Comparison of ENCODE assay signal across 8 cellular contexts in genomic region chr18:58529714-58530354, GRCh38.
DNase-seq lines count a peak whose midpoint lies in the region; ATAC-seq and TF ChIP-seq lines count a peak whose summit lies in the region.

No MANE protein-coding gene starts in this region.

- peak overlapping the region in 1 of 4 donors; percentile 2 for H3K4me3 ChIP-seq in adrenal gland

- peak; percentile 44 for DNase-seq in A172 (ENCODE audit: low spot score)
- peak; percentile 49 for DNase-seq in GM13977 (ENCODE audit: low spot score)
- peak; percentile 89 for DNase-seq in NAMALWA (ENCODE audit: low spot score)
- peak; percentile 26 to 55 (median 53) for DNase-seq in T-helper 2 cell
- DNase-seq in adrenal gland: peak; percentile 46 to 86 (median 65)
- peak; percentile 44 for DNase-seq in hepatic stellate cell (ENCODE audit: low spot score)
- peak; percentile 54 to 65 for DNase-seq in stimulated activated CD4-positive, alpha-beta T cell treated with anti-CD3 and anti-CD28 coated beads, Interleukin-1b, Interleukin-23, amount 100 ng/mL, for 4 hours (ENCODE audit: low read depth in 2 of 2)

- no peaks in the 10 kb centered on the region for H3K36me3 ChIP-seq in adrenal gland (replicated peaks in 1 of 2)

- 32 to 47% (median 38%) methylated on average over 6 of the region's 6 CpGs for WGBS in adrenal gland, 4 donors

- no peaks in the 10 kb centered on the region for H3K4me1 ChIP-seq in adrenal gland (replicated peaks in 1 of 2)

- H3K27me3 ChIP-seq in adrenal gland: no peaks in the 10 kb centered on the region

- in situ Hi-C loops in GM13977 (cut with MboI; ENCODE audit: low pct_unique_long_range_greater_than_20kb, low sequenced_read_pairs, unreplicated experiment): loop anchor here (5.0 to 25.0 kb wide), 3 partner anchors 135 to 532 kb away; no protein-coding TSS in a partner anchor

- H3K9me3 ChIP-seq in adrenal gland (replicated peaks in 1 of 3): no peaks in the 10 kb centered on the region

- intact Hi-C loops in adrenal gland (cut with DNase I): loop anchor here (2.0 to 10.0 kb wide), 3 partner anchors 145 to 235 kb away; partner anchors contain the start of gene MALT1 (in 1 of the 2)

- ATAC-seq in HG03439 (IDR thresholded peaks at IDR 0.05; ENCODE audit: unreplicated experiment): no peak

- no peak for TF ChIP-seq POLR2A in adrenal gland (IDR thresholded peaks at IDR 0.05)

- H3K27ac ChIP-seq in adrenal gland: no peak overlapping the region

- peak; percentile 87 for TF ChIP-seq CTCF in GM13977 (IDR thresholded peaks at IDR 0.05; ENCODE audit: extremely low read depth, insufficient read depth, missing control alignments)
- peak; percentile 52 to 87 (median 78) for TF ChIP-seq CTCF in adrenal gland (IDR thresholded peaks at IDR 0.05)
